ENCODE assay signal across 9 cellular contexts in genomic region chr13:78660130-78660857, GRCh38. TPM values are rescaled to one million over a fixed set of nuclear protein-coding genes. Genes with fewer than 3 reads are reported as not detected.
DNase-seq lines count a peak whose midpoint lies in the region; ATAC-seq and TF ChIP-seq lines count a peak whose summit lies in the region.
"Had no signal": no experiment of that assay in that cellular context is flagged by ENCODE, and none has a peak within 500 bp of the region (broad histone marks: within the 10 kb centered on the region; RNA-seq: fewer than 3 reads in every experiment).

No MANE protein-coding gene starts in this region.

- TF ChIP-seq POLR2A in gastroesophageal sphincter (IDR thresholded peaks at IDR 0.05) = no peak

- H3K36me3 ChIP-seq in gastroesophageal sphincter = no peaks in the 10 kb centered on the region

- peaks cover under 1% of the 10 kb centered on the region for H3K27me3 ChIP-seq in gastroesophageal sphincter

- TF ChIP-seq CTCF in WI38 (IDR thresholded peaks at IDR 0.05; ENCODE audit: low read depth, low read length) = no peak
- TF ChIP-seq CTCF in gastroesophageal sphincter (IDR thresholded peaks at IDR 0.05) = no peak
- TF ChIP-seq CTCF in retinal pigment epithelial cell (conservative IDR thresholded peaks at IDR 0.05; ENCODE audit: low read depth, low read length) = peak; percentile 13

- no peak for TF ChIP-seq EP300 in gastroesophageal sphincter (IDR thresholded peaks at IDR 0.05)

- ATAC-seq in GM21786 (IDR thresholded peaks at IDR 0.05; ENCODE audit: unreplicated experiment) (peak; percentile 39), gastroesophageal sphincter (no peak), GM21423 (IDR thresholded peaks at IDR 0.05; ENCODE audit: unreplicated experiment) (no peak)
- ATAC-seq: HCT116 had no signal

- in situ Hi-C loops in ACHN (cut with HindIII; ENCODE audit: low pct_ligation_motif_present, low pct_unique_long_range_greater_than_20kb, low sequenced_read_pairs) = no loop called here

- DNase-seq in Ammon's horn (ENCODE audit: low spot score) = peak; percentile 10
- DNase-seq in retinal pigment epithelial cell (ENCODE audit: low read depth) = no peak
- no peak for DNase-seq in NCI-H510A (lab: John Stamatoyannopoulos, UW)
- no peak for DNase-seq in ACHN

- peaks cover 6 to 36% (median 10%) of the 10 kb centered on the region in 3 donors for H3K4me1 ChIP-seq in gastroesophageal sphincter

- peak overlapping the region; percentile 91 for H3K4me3 ChIP-seq in WI38 (ENCODE audit: low read depth, low read length)
- peak overlapping the region; percentile 80 to 92 for H3K4me3 ChIP-seq in gastroesophageal sphincter
- H3K4me3 ChIP-seq in retinal pigment epithelial cell (ENCODE audit: low read length) = peak overlapping the region; percentile 95

- WGBS in gastroesophageal sphincter (ENCODE audit: low coverage in 1 of 2), 2 donors = 30 to 33% methylated on average over 13 of the region's 15 CpGs

- no peaks in the 10 kb centered on the region for H3K9me3 ChIP-seq in gastroesophageal sphincter

- no peak overlapping the region for H3K27ac ChIP-seq in gastroesophageal sphincter

RNA-seq across cellular contexts. Expression of gene OBI1, which starts 1.3 kb away (rescaled TPM):
- total RNA-seq in gastroesophageal sphincter = 10 to 100 TPM in 2 of 4 donors, 1 to 10 TPM in 2; 9.6 to 15.5 (median 10.7) TPM

RNA-seq across cellular contexts. Expression of gene POU4F1, which starts 56.9 kb away (rescaled TPM):
- total RNA-seq in gastroesophageal sphincter = under 1 TPM in 1 of 4 donors, not detected in 3; 0.08 TPM
